22 cellular contexts compared by ENCODE assay signal in the genomic region with DNA sequence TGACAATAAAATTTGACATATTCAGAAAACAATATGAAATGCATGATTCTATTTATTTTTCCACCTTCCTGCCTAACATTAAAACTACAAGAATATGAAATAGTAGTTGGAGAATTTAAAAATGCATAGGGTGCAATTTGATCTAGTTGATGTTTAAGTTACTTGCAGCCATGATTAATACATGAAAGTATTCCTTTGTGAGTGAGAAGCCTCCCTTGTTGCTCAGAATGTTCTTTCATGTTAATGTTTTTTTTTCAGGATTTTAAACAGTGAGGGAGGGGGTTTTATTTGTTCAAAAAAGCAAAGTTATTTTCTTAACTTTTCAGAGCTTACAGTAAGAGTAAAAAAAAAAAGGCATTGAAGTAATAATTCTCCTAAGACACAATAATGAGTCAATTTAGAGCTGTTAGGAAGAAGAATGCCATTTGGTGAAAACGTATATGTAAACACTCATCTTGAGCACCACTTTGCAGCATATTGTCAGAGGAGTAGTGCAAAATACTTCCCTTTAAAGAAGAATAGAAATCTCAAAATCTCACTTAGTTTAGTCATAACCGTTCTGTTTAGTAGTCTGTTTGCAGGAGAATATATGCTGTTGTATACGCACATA.
DNase-seq lines count a peak whose midpoint lies in the region; ATAC-seq and TF ChIP-seq lines count a peak whose summit lies in the region.
"Had no signal": no experiment of that assay in that cellular context is flagged by ENCODE, and none has a peak within 500 bp of the region (broad histone marks: within the 10 kb centered on the region; RNA-seq: fewer than 3 reads in every experiment).

No MANE protein-coding gene starts in this region.

- peaks cover 0 to 7% (median 0%) of the 10 kb centered on the region in 5 donors for H3K36me3 Mint-ChIP-seq in naive thymus-derived CD4-positive, alpha-beta T cell

- intact Hi-C loops in IMR-90 (cut with micrococcal nuclease), result loop anchor here (5.0 kb wide), 1 partner anchor 104 kb away; the partner anchor contains the start of gene SEMA3A
- intact Hi-C loops in naive thymus-derived CD4-positive, alpha-beta T cell (cut with micrococcal nuclease), result loop anchor here in 1 of 2 donors (1.0 kb wide), 1 partner anchor 10 kb away; no protein-coding TSS in a partner anchor
- intact Hi-C loops in heart right ventricle (cut with DNase I), result no loop called here
- intact Hi-C loops in posterior cingulate gyrus (cut with DNase I), result no loop called here

- peaks cover 9% of the 10 kb centered on the region for H3K4me1 ChIP-seq in IMR-90 (ENCODE audit: control insufficient read depth, insufficient read depth, low read length)
- peaks cover 0 to 27% of the 10 kb centered on the region in 2 donors for H3K4me1 ChIP-seq in naive thymus-derived CD4-positive, alpha-beta T cell (ENCODE audit: control insufficient read depth in 2 of 2, insufficient read depth in 2 of 2, low read length in 2 of 2)
- H3K4me1 ChIP-seq in heart right ventricle, result peaks cover 0 to 13% (median 4%) of the 10 kb centered on the region in 9 donors
- H3K4me1 ChIP-seq: neural progenitor cell had no signal

- H4K8ac ChIP-seq in IMR-90 (ENCODE audit: low read depth in 2 of 2, low read length in 2 of 2), result no peak overlapping the region; a peak in 1 of 4 replicates

- WGBS in IMR-90 (ENCODE audit: extremely low coverage in 2 of 2, insufficient read length in 1 of 2), 2 experiments, result no CpG with 5 or more reads among the region's 3 CpGs
- WGBS in heart right ventricle, 2 donors, result 87 to 88% methylated on average over 3 of the region's 3 CpGs

- peak overlapping the region in 2 of 10 donors; percentile 13 to 46 for H3K4me3 Mint-ChIP-seq in naive thymus-derived CD4-positive, alpha-beta T cell
- H3K4me3 Mint-ChIP-seq: activated T-cell treated with anti-CD3 and anti-CD28 coated beads, Interleukin-2, amount 50 U/mL, for 4 hours; neural progenitor cell had no signal

- H3K27ac Mint-ChIP-seq in naive thymus-derived CD4-positive, alpha-beta T cell, result peak overlapping the region in 5 of 9 donors; percentile 5 to 80 (median 51)
- H3K27ac Mint-ChIP-seq: neural progenitor cell had no signal

- H3K27me3 Mint-ChIP-seq in naive thymus-derived CD4-positive, alpha-beta T cell, result peaks cover 0 to 3% (median 0%) of the 10 kb centered on the region in 5 donors

- peaks cover 12 to 57% (median 51%) of the 10 kb centered on the region in 7 donors for H3K4me1 Mint-ChIP-seq in naive thymus-derived CD4-positive, alpha-beta T cell

- no peak overlapping the region for H2BK15ac ChIP-seq in IMR-90 (ENCODE audit: low read depth, low read length)

- BruUV-seq in IMR-90 (replicated peaks; lab: Mats Ljungman, UMichigan), result no TSS peak

- H3K9ac ChIP-seq in IMR-90 (ENCODE audit: low read depth, low read length), result no peak overlapping the region
- H3K9ac ChIP-seq: neural progenitor cell had no signal

- no peak for TF ChIP-seq CTCF in IMR-90 (conservative IDR thresholded peaks at IDR 0.05; ENCODE audit: low read depth, low read length)
- no peak for TF ChIP-seq CTCF in heart right ventricle (IDR thresholded peaks at IDR 0.05)

- H2BK20ac ChIP-seq in IMR-90 (ENCODE audit: low read depth, low read length), result no peak overlapping the region

- H3K27me3 ChIP-seq in IMR-90 (ENCODE audit: control insufficient read depth, insufficient read depth, low read length), result no peaks in the 10 kb centered on the region
- H3K27me3 ChIP-seq in naive thymus-derived CD4-positive, alpha-beta T cell (ENCODE audit: control insufficient read depth in 2 of 2, insufficient read depth in 2 of 2, low read length in 2 of 2), result no peaks in the 10 kb centered on the region
- H3K27me3 ChIP-seq in heart right ventricle, result no peaks in the 10 kb centered on the region
- H3K27me3 ChIP-seq: neural progenitor cell had no signal

- H3K9me3 ChIP-seq in IMR-90 (ENCODE audit: control insufficient read depth, insufficient read depth, low read length), result no peaks in the 10 kb centered on the region
- H3K9me3 ChIP-seq in naive thymus-derived CD4-positive, alpha-beta T cell (ENCODE audit: control insufficient read depth in 2 of 3, low read length in 3 of 3), result no peaks in the 10 kb centered on the region
- H3K9me3 ChIP-seq in heart right ventricle, result no peaks in the 10 kb centered on the region
- H3K9me3 ChIP-seq: left ventricle myocardium inferior had no signal

- TF ChIP-seq RAD21 in IMR-90 (IDR thresholded peaks at IDR 0.05; ENCODE audit: low read length), result no peak

- no peak overlapping the region for H4K91ac ChIP-seq in IMR-90 (ENCODE audit: insufficient read depth, low read depth, low read length)

- POLR2A ChIA-PET in IMR-90 (lab: Charles Lee; ENCODE audit: unreplicated experiment), result no interaction called here
- POLR2A ChIA-PET in naive thymus-derived CD4-positive, alpha-beta T cell (lab: Charles Lee), result no interaction called here

- peak; percentile 56 for ATAC-seq in IMR-90 (ENCODE audit: low read depth)
- no peak for ATAC-seq in naive thymus-derived CD4-positive, alpha-beta T cell
- no peak for ATAC-seq in heart right ventricle
- no peak for ATAC-seq in HG02885 (IDR thresholded peaks at IDR 0.05; ENCODE audit: poor library complexity, unreplicated experiment)
- ATAC-seq: activated T-cell treated with anti-CD3 and anti-CD28 coated beads, Interleukin-2, amount 50 U/mL, for 4 hours; HCT116 had no signal

- H4K20me1 ChIP-seq in IMR-90 (ENCODE audit: insufficient read depth, low read length), result no peaks in the 10 kb centered on the region

- H3K23ac ChIP-seq in IMR-90 (ENCODE audit: low read depth, low read length), result no peak overlapping the region

- H3K4me3 ChIP-seq in IMR-90 (ENCODE audit: insufficient read depth, low read depth, low read length) (no peak overlapping the region), heart right ventricle (no peak overlapping the region)
- no peak overlapping the region for H3K4me3 ChIP-seq in naive thymus-derived CD4-positive, alpha-beta T cell (ENCODE audit: low read length)
- H3K4me3 ChIP-seq: left ventricle myocardium inferior, neural progenitor cell had no signal

- dilution Hi-C loops in IMR-90 (cut with HindIII; ENCODE audit: low sequenced_read_pairs, unreplicated experiment), result no loop called here

- no peak overlapping the region for H2AK5ac ChIP-seq in IMR-90 (ENCODE audit: low read depth, low read length)

- peak overlapping the region; percentile 81; the same call in 1 of the 2 replicates for H3K27ac ChIP-seq in IMR-90 (ENCODE audit: insufficient read depth, low read length)
- H3K27ac ChIP-seq in naive thymus-derived CD4-positive, alpha-beta T cell (ENCODE audit: low read depth, low read length), result no peak overlapping the region
- no peak overlapping the region for H3K27ac ChIP-seq in heart right ventricle
- H3K27ac ChIP-seq: HL-60, left ventricle myocardium inferior, neural progenitor cell had no signal

- peaks cover 0 to 6% (median 4%) of the 10 kb centered on the region in 11 donors for H3K9me3 Mint-ChIP-seq in naive thymus-derived CD4-positive, alpha-beta T cell
- H3K9me3 Mint-ChIP-seq: neural progenitor cell had no signal

- no peak overlapping the region for H3K4ac ChIP-seq in IMR-90 (ENCODE audit: low read depth, low read length)

- H3K14ac ChIP-seq in IMR-90 (replicated peaks; ENCODE audit: low read depth, low read length), result no peak overlapping the region

- H3K9me1 ChIP-seq in IMR-90 (ENCODE audit: insufficient read depth, low read length), result peaks cover 5% of the 10 kb centered on the region

- no peak overlapping the region for H3K56ac ChIP-seq in IMR-90 (ENCODE audit: extremely low read depth, insufficient read depth, low read length)

- in situ Hi-C loops in IMR-90 (cut with MboI; ENCODE audit: low sequenced_read_pairs), result no loop called here

- H2AK9ac ChIP-seq in IMR-90 (replicated peaks; ENCODE audit: low read depth, low read length, poor library complexity), result no peak overlapping the region

- TF ChIP-seq POLR2A in IMR-90 (IDR thresholded peaks at IDR 0.05; ENCODE audit: low read depth, low read length), result no peak

- CTCF ChIA-PET in IMR-90 (lab: Yijun Ruan, JAX), result interaction anchor here (0.6 kb wide), 1 partner anchor 17 kb away, joined by 3 read pairs; no protein-coding TSS in a partner anchor
- CTCF ChIA-PET in naive thymus-derived CD4-positive, alpha-beta T cell (lab: Charles Lee), result no interaction called here

- peak overlapping the region; percentile 3; the same call in 1 of the 2 replicates for H2BK120ac ChIP-seq in IMR-90 (ENCODE audit: low read depth, low read length)

- DNase-seq in ELR (ENCODE audit: low read depth), result peak; percentile 22
- DNase-seq in IMR-90, result peak; percentile 58
- peak; percentile 11 for DNase-seq in astrocyte of the hippocampus (ENCODE audit: low read depth, low spot score)
- no peak for DNase-seq in naive thymus-derived CD4-positive, alpha-beta T cell
- DNase-seq in heart right ventricle, result no peak
- no peak for DNase-seq in posterior cingulate gyrus
- DNase-seq: activated CD4-positive, CD25-positive, alpha-beta regulatory T cell treated with anti-CD3 and anti-CD28 coated beads, Interleukin-2, amount 50 U/mL, for 72 hours; activated CD8-positive, alpha-beta memory T cell treated with anti-CD3 and anti-CD28 coated beads for 24 hours; activated naive CD4-positive, alpha-beta T cell treated with anti-CD3 and anti-CD28 coated beads, Interleukin-2, amount 50 U/mL, for 16 hours; activated T-cell treated with anti-CD3 and anti-CD28 coated beads, Interleukin-2, amount 50 U/mL, for 4 hours; AML-193; effector memory CD4-positive, alpha-beta T cell; left ventricle myocardium inferior; NCI-H187 treated with DMSO at 0.1 percent for 48 hours; NCI-H510A treated with DMSO at 0.1 percent for 48 hours; Right ventricle myocardium superior; stimulated activated CD4-positive, alpha-beta T cell treated with anti-CD3 and anti-CD28 coated beads, Interleukin-4, amount 100 ng/mL, for 1 hour; trophoblast cell had no signal

- H4K5ac ChIP-seq in IMR-90 (ENCODE audit: low read depth, low read length), result no peak overlapping the region; the same call in 1 of the 2 replicates

- H3K4me2 ChIP-seq in IMR-90 (ENCODE audit: low read depth, low read length), result peak overlapping the region; percentile 76; the same call in 1 of the 2 replicates
- H3K4me2 ChIP-seq: neural progenitor cell had no signal

- H3K18ac ChIP-seq in IMR-90 (ENCODE audit: low read depth, low read length), result peak overlapping the region; percentile 56; the same call in 1 of the 2 replicates

- peak overlapping the region; percentile 85 for H2BK5ac ChIP-seq in IMR-90 (ENCODE audit: low read depth, low read length, poor library complexity, severe bottlenecking)

- peaks cover 5% of the 10 kb centered on the region; the same call in 1 of the 2 replicates for H3K36me3 ChIP-seq in IMR-90 (ENCODE audit: control insufficient read depth, insufficient read depth, low read length)
- no peaks in the 10 kb centered on the region for H3K36me3 ChIP-seq in naive thymus-derived CD4-positive, alpha-beta T cell (ENCODE audit: control insufficient read depth in 2 of 3, insufficient read depth in 3 of 3, low read length in 3 of 3)
- no peaks in the 10 kb centered on the region for H3K36me3 ChIP-seq in heart right ventricle
- H3K36me3 ChIP-seq: left ventricle myocardium inferior, neural progenitor cell had no signal

- no peak overlapping the region for H2AFZ ChIP-seq in IMR-90 (replicated peaks; ENCODE audit: low read length, poor library complexity)
- H2AFZ ChIP-seq: neural progenitor cell had no signal

- peaks cover 15 to 30% of the 10 kb centered on the region in 2 experiments for H3K79me1 ChIP-seq in IMR-90 (ENCODE audit: low read depth in 1 of 2, low read length in 2 of 2)

Comparison
In these comparisons a context has a peak if more than half of its experiments do, and no peak if none do; other contexts are left out.
1. DNase-seq: peak in ELR (single experiment), IMR-90 (single experiment) and astrocyte of the hippocampus (single experiment); none in naive thymus-derived CD4-positive, alpha-beta T cell (0 of 9), heart right ventricle (0 of 2) and posterior cingulate gyrus (0 of 10).